2 cellular contexts compared by ENCODE assay signal in genomic region chr19:33628921-33629825, GRCh38.
TF ChIP-seq lines count a peak whose summit lies in the region.

No MANE protein-coding gene starts in this region.

TF ChIP-seq in HEK293, 187 proteins besides CTCF, POLR2A, EP300 and RAD21 (continued from another document):
- TF ChIP-seq ZNF585B (tag by site-specific recombination; IDR thresholded peaks at IDR 0.05), result no peak
- peak; percentile 97 for TF ChIP-seq SCRT2 (tag by site-specific recombination; IDR thresholded peaks at IDR 0.05)

TF ChIP-seq in H1, 55 proteins besides CTCF, POLR2A, EP300 and RAD21:
- TF ChIP-seq CHD7 (IDR thresholded peaks at IDR 0.05; ENCODE audit: insufficient replicate concordance, low read length), result no peak
- no peak for TF ChIP-seq CHD2 (IDR thresholded peaks at IDR 0.05; ENCODE audit: low read length)
- TF ChIP-seq EZH2 (IDR thresholded peaks at IDR 0.05; ENCODE audit: low read depth, low read length, severe bottlenecking), result no peak
- TF ChIP-seq RXRA (IDR thresholded peaks at IDR 0.05; ENCODE audit: insufficient read depth, low read depth, low read length), result no peak
- no peak for TF ChIP-seq BACH1 (IDR thresholded peaks at IDR 0.05; ENCODE audit: low read length)
- TF ChIP-seq MAFK (IDR thresholded peaks at IDR 0.05; ENCODE audit: low read depth, low read length), result no peak
- TF ChIP-seq SUZ12 (IDR thresholded peaks at IDR 0.05; ENCODE audit: low read length), result no peak
- no peak for TF ChIP-seq SP2 (IDR thresholded peaks at IDR 0.05; ENCODE audit: low read length)
- no peak for TF ChIP-seq YY1 (IDR thresholded peaks at IDR 0.05; ENCODE audit: low read depth, low read length)
- no peak for TF ChIP-seq E2F6 (IDR thresholded peaks at IDR 0.05)
- TF ChIP-seq NANOG (IDR thresholded peaks at IDR 0.05; ENCODE audit: insufficient read depth, low read depth, low read length, poor library complexity, severe bottlenecking), result no peak
- no peak for TF ChIP-seq RFX5 (IDR thresholded peaks at IDR 0.05; ENCODE audit: borderline replicate concordance, low read depth, low read length)
- TF ChIP-seq SIX5 (IDR thresholded peaks at IDR 0.05; ENCODE audit: low read depth, low read length), result no peak
- TF ChIP-seq SAP30 (IDR thresholded peaks at IDR 0.05; ENCODE audit: insufficient read depth, insufficient replicate concordance, low read length), result no peak
- no peak for TF ChIP-seq CREB1 (IDR thresholded peaks at IDR 0.05)
- no peak for TF ChIP-seq GABPA (IDR thresholded peaks at IDR 0.05; ENCODE audit: borderline replicate concordance, insufficient read depth, low read length)
TF ChIP-seq in H1: peak in this region for 0.
